ENCODE assay signal across 22 cellular contexts in the genomic region with DNA sequence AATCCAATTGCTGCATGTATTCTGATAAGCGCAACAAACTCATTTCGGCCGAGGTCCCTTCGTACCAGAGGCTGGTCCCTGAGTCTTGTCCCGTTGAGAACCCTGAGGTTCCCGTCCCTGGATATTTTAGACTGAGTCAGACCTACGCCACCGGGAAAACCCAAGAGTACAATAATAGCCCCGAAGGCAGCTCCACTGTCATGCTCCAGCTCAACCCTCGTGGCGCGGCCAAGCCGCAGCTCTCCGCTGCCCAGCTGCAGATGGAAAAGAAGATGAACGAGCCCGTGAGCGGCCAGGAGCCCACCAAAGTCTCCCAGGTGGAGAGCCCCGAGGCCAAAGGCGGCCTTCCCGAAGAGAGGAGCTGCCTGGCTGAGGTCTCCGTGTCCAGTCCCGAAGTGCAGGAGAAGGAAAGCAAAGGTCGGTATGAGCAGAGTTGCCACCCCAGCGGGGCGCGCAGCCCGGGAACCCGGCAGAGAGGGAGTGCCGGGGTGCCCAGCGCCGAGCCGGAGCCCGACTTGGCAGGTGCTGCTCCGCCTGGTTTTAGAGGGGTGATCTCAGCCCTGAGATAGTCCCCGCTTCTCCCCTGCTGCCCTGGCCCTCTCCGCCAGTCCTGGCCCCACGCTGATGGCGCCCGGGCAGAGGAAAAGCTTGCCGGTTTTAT. TPM values are rescaled to one million over a fixed set of nuclear protein-coding genes. Genes with fewer than 3 reads are reported as not detected.
DNase-seq lines count a peak whose midpoint lies in the region; ATAC-seq, FAIRE-seq and TF ChIP-seq lines count a peak whose summit lies in the region.
"Had no signal": no experiment of that assay in that cellular context is flagged by ENCODE, and none has a peak within 500 bp of the region (broad histone marks: within the 10 kb centered on the region; RNA-seq: fewer than 3 reads in every experiment).

No MANE protein-coding gene starts in this region.

- no peak overlapping the region for H3K4me2 ChIP-seq in mesendoderm (ENCODE audit: low read length)

- peak overlapping the region; percentile 3 for H3K4me3 ChIP-seq in mesendoderm (ENCODE audit: low read length)
- peak overlapping the region; percentile 1 for H3K4me3 ChIP-seq in urinary bladder (ENCODE audit: low read depth, low read length)
- no peak overlapping the region for H3K4me3 ChIP-seq in prostate gland

- no peak overlapping the region for H3K4me3 Mint-ChIP-seq in activated naive CD8-positive, alpha-beta T cell treated with anti-CD3 and anti-CD28 coated beads, Interleukin-2, amount 10 ng/mL, durations not matched to agents 7 days and 5 days
- H3K4me3 Mint-ChIP-seq in activated naive CD8-positive, alpha-beta T cell treated with anti-CD3 and anti-CD28 coated beads for 36 hours: no peak overlapping the region
- no peak overlapping the region for H3K4me3 Mint-ChIP-seq in chondrocyte (ENCODE audit: unreplicated experiment)
- H3K4me3 Mint-ChIP-seq: memory B cell had no signal

- no peaks in the 10 kb centered on the region for H3K9me3 ChIP-seq in prostate gland
- H3K9me3 ChIP-seq: ascending aorta had no signal

- no peaks in the 10 kb centered on the region for H3K36me3 ChIP-seq in mesendoderm (ENCODE audit: control insufficient read depth, insufficient read depth, low read length)
- H3K36me3 ChIP-seq in urinary bladder (ENCODE audit: insufficient read depth): no peaks in the 10 kb centered on the region
- H3K36me3 ChIP-seq in prostate gland: no peaks in the 10 kb centered on the region
- H3K36me3 ChIP-seq: ascending aorta, spleen had no signal

- H2BK15ac ChIP-seq in mesendoderm (replicated peaks; ENCODE audit: low read depth): no peak overlapping the region

- FAIRE-seq in GM12892 (lab: Jason Lieb, UNC): no peak
- FAIRE-seq: keratinocyte, RCC 7860 had no signal

- H3K36me3 Mint-ChIP-seq in activated naive CD8-positive, alpha-beta T cell treated with anti-CD3 and anti-CD28 coated beads, Interleukin-2, amount 10 ng/mL, durations not matched to agents 7 days and 5 days: peaks cover 3% of the 10 kb centered on the region
- H3K36me3 Mint-ChIP-seq in activated naive CD8-positive, alpha-beta T cell treated with anti-CD3 and anti-CD28 coated beads for 36 hours: peaks cover 6% of the 10 kb centered on the region
- H3K36me3 Mint-ChIP-seq in chondrocyte (ENCODE audit: low read depth): peaks cover 4% of the 10 kb centered on the region
- H3K36me3 Mint-ChIP-seq: memory B cell had no signal

- no peak overlapping the region for H3K27ac ChIP-seq in mesendoderm (ENCODE audit: low read depth, low read length)
- no peak overlapping the region for H3K27ac ChIP-seq in urinary bladder (ENCODE audit: low read depth)
- peak overlapping the region in 1 of 2 donors; percentile 47 for H3K27ac ChIP-seq in prostate gland
- H3K27ac ChIP-seq: ascending aorta, spleen had no signal

- no peak overlapping the region for H2AK5ac ChIP-seq in mesendoderm (ENCODE audit: low read length)

- H3K27me3 ChIP-seq in mesendoderm (ENCODE audit: insufficient read depth, low read length, poor library complexity) (peaks cover 92% of the 10 kb centered on the region), prostate gland (replicated peaks; ENCODE audit: insufficient read depth) (peaks cover 10% of the 10 kb centered on the region)

- no peaks in the 10 kb centered on the region for H3K79me1 ChIP-seq in mesendoderm (ENCODE audit: low read length)

- H3K4ac ChIP-seq in mesendoderm (ENCODE audit: low read depth, low read length): no peak overlapping the region

- intact Hi-C loops in prostate gland (cut with DNase I): no loop called here

- H3K4me1 ChIP-seq in mesendoderm (ENCODE audit: control insufficient read depth, low read depth, low read length) (no peaks in the 10 kb centered on the region), urinary bladder (ENCODE audit: insufficient read depth) (no peaks in the 10 kb centered on the region), prostate gland (replicated peaks) (no peaks in the 10 kb centered on the region)

- peaks cover 2% of the 10 kb centered on the region for H3K4me1 Mint-ChIP-seq in activated naive CD8-positive, alpha-beta T cell treated with anti-CD3 and anti-CD28 coated beads, Interleukin-2, amount 10 ng/mL, durations not matched to agents 7 days and 5 days
- H3K4me1 Mint-ChIP-seq in activated naive CD8-positive, alpha-beta T cell treated with anti-CD3 and anti-CD28 coated beads for 36 hours: peaks cover 3% of the 10 kb centered on the region
- H3K4me1 Mint-ChIP-seq in chondrocyte (ENCODE audit: low read depth): no peaks in the 10 kb centered on the region

- ATAC-seq in activated naive CD8-positive, alpha-beta T cell treated with anti-CD3 and anti-CD28 coated beads, Interleukin-2, amount 10 ng/mL, durations not matched to agents 7 days and 5 days (ENCODE audit: low read depth): no peak
- ATAC-seq: naive thymus-derived CD8-positive, alpha-beta T cell had no signal

- no peak overlapping the region for H2BK5ac ChIP-seq in mesendoderm (ENCODE audit: low read length)

- H2BK120ac ChIP-seq in mesendoderm (ENCODE audit: low read depth, low read length): no peak overlapping the region

- H4K8ac ChIP-seq in mesendoderm (ENCODE audit: low read depth, low read length): no peak overlapping the region

- H3K27ac Mint-ChIP-seq in activated naive CD8-positive, alpha-beta T cell treated with anti-CD3 and anti-CD28 coated beads, Interleukin-2, amount 10 ng/mL, durations not matched to agents 7 days and 5 days: peak overlapping the region; percentile 61
- H3K27ac Mint-ChIP-seq in activated naive CD8-positive, alpha-beta T cell treated with anti-CD3 and anti-CD28 coated beads for 36 hours: no peak overlapping the region
- no peak overlapping the region for H3K27ac Mint-ChIP-seq in chondrocyte (ENCODE audit: unreplicated experiment)
- H3K27ac Mint-ChIP-seq: memory B cell, progenitor cell of endocrine pancreas had no signal

- TF ChIP-seq CTCF in chondrocyte (IDR thresholded peaks at IDR 0.05) (no peak), prostate gland (IDR thresholded peaks at IDR 0.05) (no peak)

- no peak overlapping the region for H3K9ac ChIP-seq in mesendoderm (ENCODE audit: low read length)

- TF ChIP-seq POLR2A in GM12892 (IDR thresholded peaks at IDR 0.05; ENCODE audit: low read depth, low read length) (no peak), prostate gland (IDR thresholded peaks at IDR 0.05) (no peak)

- H3K79me2 ChIP-seq in mesendoderm (ENCODE audit: control insufficient read depth, insufficient read depth, low read length): no peaks in the 10 kb centered on the region

- H3K9me3 Mint-ChIP-seq in activated naive CD8-positive, alpha-beta T cell treated with anti-CD3 and anti-CD28 coated beads, Interleukin-2, amount 10 ng/mL, durations not matched to agents 7 days and 5 days: peaks cover 8% of the 10 kb centered on the region
- H3K9me3 Mint-ChIP-seq in activated naive CD8-positive, alpha-beta T cell treated with anti-CD3 and anti-CD28 coated beads for 36 hours: peaks cover 10% of the 10 kb centered on the region
- peaks cover 8% of the 10 kb centered on the region for H3K9me3 Mint-ChIP-seq in chondrocyte (ENCODE audit: low read depth)
- H3K9me3 Mint-ChIP-seq: memory B cell had no signal

- no peak overlapping the region for H3K18ac ChIP-seq in mesendoderm (ENCODE audit: low read length)

- no peak for DNase-seq in activated naive CD8-positive, alpha-beta T cell treated with anti-CD3 and anti-CD28 coated beads, Interleukin-2, amount 10 ng/mL, durations not matched to agents 7 days and 5 days
- DNase-seq in activated naive CD8-positive, alpha-beta T cell treated with anti-CD3 and anti-CD28 coated beads for 36 hours: no peak
- DNase-seq in chondrocyte (ENCODE audit: low spot score) (peak; percentile 73), mesendoderm (no peak), RKO (ENCODE audit: low spot score) (no peak), GM12892 (ENCODE audit: insufficient read length) (no peak), prostate gland (ENCODE audit: low spot score) (no peak)
- DNase-seq: activated gamma-delta T cell; CD4-positive, CD25-positive, alpha-beta regulatory T cell; foreskin fibroblast; hypothalamus; Kasumi-1; naive thymus-derived CD8-positive, alpha-beta T cell; spleen had no signal

- H3K23ac ChIP-seq in mesendoderm (ENCODE audit: low read length): no peak overlapping the region

- POLR2A ChIA-PET in activated naive CD8-positive, alpha-beta T cell treated with anti-CD3 and anti-CD28 coated beads, Interleukin-2, amount 10 ng/mL, durations not matched to agents 7 days and 5 days (lab: Charles Lee): no interaction called here

- WGBS in mesendoderm (ENCODE audit: extremely low coverage, insufficient coverage, low lambda C conversion rate): no CpG with 5 or more reads among the region's 40 CpGs
- 68% methylated on average over 40 of the region's 40 CpGs for WGBS in urinary bladder
- 53% methylated on average over 39 of the region's 40 CpGs for WGBS in prostate gland

- H3K56ac ChIP-seq in mesendoderm (ENCODE audit: low read length): no peak overlapping the region

- peaks cover 89% of the 10 kb centered on the region for H3K27me3 Mint-ChIP-seq in activated naive CD8-positive, alpha-beta T cell treated with anti-CD3 and anti-CD28 coated beads, Interleukin-2, amount 10 ng/mL, durations not matched to agents 7 days and 5 days
- H3K27me3 Mint-ChIP-seq in activated naive CD8-positive, alpha-beta T cell treated with anti-CD3 and anti-CD28 coated beads for 36 hours: peaks cover 98% of the 10 kb centered on the region
- H3K27me3 Mint-ChIP-seq in chondrocyte (ENCODE audit: low read depth): peaks cover 84% of the 10 kb centered on the region

- no peak overlapping the region for H4K5ac ChIP-seq in mesendoderm (ENCODE audit: low read length)

RNA-seq across cellular contexts. Expression of gene HOXD10, which starts 0.7 kb away (rescaled TPM):
- not detected for total RNA-seq in activated naive CD8-positive, alpha-beta T cell treated with anti-CD3 and anti-CD28 coated beads, Interleukin-2, amount 10 ng/mL, durations not matched to agents 7 days and 5 days
- total RNA-seq in activated naive CD8-positive, alpha-beta T cell treated with anti-CD3 and anti-CD28 coated beads for 36 hours: not detected
- not detected in 3 replicates for total RNA-seq in chondrocyte
- polyA plus RNA-seq in mesendoderm (2013, experiment 1 of 2): not detected
- not detected for polyA plus RNA-seq in mesendoderm (2013, experiment 2 of 2)
- 14.1 TPM for total RNA-seq in urinary bladder
- 4.1 TPM for polyA plus RNA-seq in urinary bladder
- polyA plus RNA-seq in GM12892 (2012; ENCODE audit: missing spikeins): not detected
- 10 to 100 TPM; 10.4 to 32.5 TPM for total RNA-seq in prostate gland
- total RNA-seq: ascending aorta; CD4-positive, CD25-positive, alpha-beta regulatory T cell; naive thymus-derived CD8-positive, alpha-beta T cell; progenitor cell of endocrine pancreas; spleen had no signal
- polyA plus RNA-seq: CD4-positive, CD25-positive, alpha-beta regulatory T cell; keratinocyte; naive thymus-derived CD8-positive, alpha-beta T cell had no signal

RNA-seq across cellular contexts. Expression of gene HOXD9, which starts 5.2 kb away (rescaled TPM):
- not detected for total RNA-seq in activated naive CD8-positive, alpha-beta T cell treated with anti-CD3 and anti-CD28 coated beads, Interleukin-2, amount 10 ng/mL, durations not matched to agents 7 days and 5 days
- not detected for total RNA-seq in activated naive CD8-positive, alpha-beta T cell treated with anti-CD3 and anti-CD28 coated beads for 36 hours
- total RNA-seq in chondrocyte: not detected in 3 replicates
- polyA plus RNA-seq in mesendoderm (2013, experiment 1 of 2): not detected
- not detected for polyA plus RNA-seq in mesendoderm (2013, experiment 2 of 2)
- total RNA-seq in urinary bladder: 2.9 TPM
- polyA plus RNA-seq in urinary bladder: 5.6 TPM
- not detected for polyA plus RNA-seq in GM12892 (2012; ENCODE audit: missing spikeins)
- total RNA-seq in prostate gland: 10 to 100 TPM in 1 of 2 donors, 1 to 10 TPM in 1; 5.9 to 29.1 TPM
- total RNA-seq: ascending aorta; CD4-positive, CD25-positive, alpha-beta regulatory T cell; naive thymus-derived CD8-positive, alpha-beta T cell; NCI-H460; progenitor cell of endocrine pancreas had no signal
- polyA plus RNA-seq: CD4-positive, CD25-positive, alpha-beta regulatory T cell; keratinocyte; naive thymus-derived CD8-positive, alpha-beta T cell had no signal

RNA-seq across cellular contexts. Expression of gene HOXD11, which starts 10.2 kb away (rescaled TPM):
- not detected for total RNA-seq in activated naive CD8-positive, alpha-beta T cell treated with anti-CD3 and anti-CD28 coated beads, Interleukin-2, amount 10 ng/mL, durations not matched to agents 7 days and 5 days
- total RNA-seq in activated naive CD8-positive, alpha-beta T cell treated with anti-CD3 and anti-CD28 coated beads for 36 hours: not detected
- total RNA-seq in chondrocyte (not detected in 3 replicates), urinary bladder (6.0 TPM), prostate gland (10 to 100 TPM in 1 of 2 donors, 1 to 10 TPM in 1; 8.0 to 14.9 TPM)
- polyA plus RNA-seq in mesendoderm (2013, experiment 1 of 2): 0.08 TPM
- 0.08 TPM for polyA plus RNA-seq in mesendoderm (2013, experiment 2 of 2)
- polyA plus RNA-seq in urinary bladder: 3.3 TPM
- not detected for polyA plus RNA-seq in GM12892 (2012; ENCODE audit: missing spikeins)
- total RNA-seq: ascending aorta; CD4-positive, CD25-positive, alpha-beta regulatory T cell; naive thymus-derived CD8-positive, alpha-beta T cell; NCI-H460; progenitor cell of endocrine pancreas; spleen; subcutaneous adipose tissue had no signal
- polyA plus RNA-seq: CD4-positive, CD25-positive, alpha-beta regulatory T cell; keratinocyte; naive thymus-derived CD8-positive, alpha-beta T cell; spleen had no signal

RNA-seq across cellular contexts. Expression of gene HOXD8, which starts 12.2 kb away (rescaled TPM):
- total RNA-seq in activated naive CD8-positive, alpha-beta T cell treated with anti-CD3 and anti-CD28 coated beads, Interleukin-2, amount 10 ng/mL, durations not matched to agents 7 days and 5 days: not detected
- total RNA-seq in activated naive CD8-positive, alpha-beta T cell treated with anti-CD3 and anti-CD28 coated beads for 36 hours: not detected
- total RNA-seq in chondrocyte (not detected in 3 replicates), urinary bladder (12.3 TPM), prostate gland (10 to 100 TPM; 10.4 to 30.8 TPM)
- polyA plus RNA-seq in mesendoderm (2013, experiment 1 of 2): not detected
- not detected for polyA plus RNA-seq in mesendoderm (2013, experiment 2 of 2)
- polyA plus RNA-seq in urinary bladder: 7.0 TPM
- polyA plus RNA-seq in GM12892 (2012; ENCODE audit: missing spikeins): not detected
- total RNA-seq: CD4-positive, CD25-positive, alpha-beta regulatory T cell; naive thymus-derived CD8-positive, alpha-beta T cell; progenitor cell of endocrine pancreas had no signal
- polyA plus RNA-seq: CD4-positive, CD25-positive, alpha-beta regulatory T cell; keratinocyte; naive thymus-derived CD8-positive, alpha-beta T cell had no signal

RNA-seq across cellular contexts. Expression of gene HOXD12, which starts 17.7 kb away (rescaled TPM):
- not detected for total RNA-seq in activated naive CD8-positive, alpha-beta T cell treated with anti-CD3 and anti-CD28 coated beads, Interleukin-2, amount 10 ng/mL, durations not matched to agents 7 days and 5 days
- not detected for total RNA-seq in activated naive CD8-positive, alpha-beta T cell treated with anti-CD3 and anti-CD28 coated beads for 36 hours
- total RNA-seq in chondrocyte (not detected in 3 replicates), urinary bladder (2.2 TPM), prostate gland (under 1 TPM in 1 of 2 donors, not detected in 1; 0.36 TPM)
- not detected for polyA plus RNA-seq in mesendoderm (2013, experiment 1 of 2)
- polyA plus RNA-seq in mesendoderm (2013, experiment 2 of 2): not detected
- polyA plus RNA-seq in urinary bladder: 0.09 TPM
- polyA plus RNA-seq in GM12892 (2012; ENCODE audit: missing spikeins): not detected
- total RNA-seq: ascending aorta; CD4-positive, CD25-positive, alpha-beta regulatory T cell; naive thymus-derived CD8-positive, alpha-beta T cell; progenitor cell of endocrine pancreas; spleen; subcutaneous adipose tissue had no signal
- polyA plus RNA-seq: CD4-positive, CD25-positive, alpha-beta regulatory T cell; keratinocyte; naive thymus-derived CD8-positive, alpha-beta T cell; spleen had no signal

Comparison
In these comparisons a context has a peak if more than half of its experiments do, and no peak if none do; other contexts are left out.
1. H3K4me3 ChIP-seq: peak in mesendoderm (single experiment) and urinary bladder (single experiment); none in prostate gland (0 of 2).
2. RNA of gene HOXD10, which starts 0.7 kb away (total RNA-seq): 10.4 to 32.5 TPM in prostate gland and 14.1 TPM in urinary bladder (single experiment); not detected in activated naive CD8-positive, alpha-beta T cell treated with anti-CD3 and anti-CD28 coated beads, Interleukin-2, amount 10 ng/mL, durations not matched to agents 7 days and 5 days, not detected in activated naive CD8-positive, alpha-beta T cell treated with anti-CD3 and anti-CD28 coated beads for 36 hours and not detected in chondrocyte; every median in the first group is over 10 times any median in the second.